Comparison of ENCODE assay signal across 14 cellular contexts in the genomic region with DNA sequence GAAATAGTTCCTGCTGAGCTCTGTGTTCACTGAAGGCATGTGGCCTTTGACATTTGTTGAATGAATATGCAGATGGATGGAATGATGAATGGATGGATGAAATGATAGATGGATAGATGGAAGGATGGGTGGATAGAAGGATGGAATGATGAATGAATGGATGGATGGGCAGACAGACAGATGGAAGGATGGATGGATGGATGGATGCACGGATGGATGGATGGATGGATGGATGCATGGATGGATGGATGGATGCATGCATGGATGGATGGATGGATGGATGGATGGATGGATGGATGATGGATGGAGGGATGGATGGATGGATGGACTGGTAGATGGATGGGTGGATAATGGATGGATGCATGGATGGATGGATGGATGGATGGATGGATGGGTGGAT. TPM values are rescaled to one million over a fixed set of nuclear protein-coding genes. Genes with fewer than 3 reads are reported as not detected.
"Had no signal": no experiment of that assay in that cellular context is flagged by ENCODE, and none has a peak within 500 bp of the region (broad histone marks: within the 10 kb centered on the region; RNA-seq: fewer than 3 reads in every experiment).

No MANE protein-coding gene starts in this region.

RNA-seq across cellular contexts. Expression of gene TMEM132D, which starts 4.8 kb away (rescaled TPM):
- total RNA-seq: activated B cell treated with CpG ODN at 0.5 μM for 24 hours; activated CD4-positive, alpha-beta memory T cell treated with anti-CD3 and anti-CD28 coated beads for 36 hours; activated CD4-positive, alpha-beta memory T cell treated with anti-CD3 and anti-CD28 coated beads, Interleukin-2, amount 10 ng/mL, durations not matched to agents 7 days and 5 days; activated CD4-positive, alpha-beta T cell treated with anti-CD3 and anti-CD28 coated beads for 36 hours; activated CD4-positive, alpha-beta T cell treated with anti-CD3 and anti-CD28 coated beads, Interleukin-2, amount 10 ng/mL, durations not matched to agents 24 days and 14 days; activated CD4-positive, alpha-beta T cell treated with anti-CD3 and anti-CD28 coated beads, Interleukin-2, amount 10 ng/mL, durations not matched to agents 7 days and 5 days; activated CD8-positive, alpha-beta memory T cell treated with anti-CD3 and anti-CD28 coated beads for 36 hours; activated CD8-positive, alpha-beta memory T cell treated with anti-CD3 and anti-CD28 coated beads, Interleukin-2, amount 10 ng/mL, durations not matched to agents 7 days and 5 days; activated CD8-positive, alpha-beta T cell treated with anti-CD3 and anti-CD28 coated beads for 36 hours; activated CD8-positive, alpha-beta T cell treated with anti-CD3 and anti-CD28 coated beads, Interleukin-2, amount 10 ng/mL, durations not matched to agents 7 days and 5 days; T-cell; T-helper 1 cell treated with Interleukin-12 subunit alpha and Interleukin-12 subunit beta and Interleukin-4 antibody, amounts not matched to agents 30 ng/mL and 1 ng/mL, for 36 hours; T-helper 17 cell; T-helper 2 cell treated with Interferon-gamma antibody and Interleukin-4, amounts not matched to agents 100 ng/mL and 5 ng/mL, for 36 hours had no signal
